Comparison of ENCODE assay signal across 8 cellular contexts in genomic region chr14:63852271-63852816, GRCh38. TPM values are rescaled to one million over a fixed set of nuclear protein-coding genes. Genes with fewer than 3 reads are reported as not detected.
A peak's percentile ranks its signal among the peaks of the same experiment; 100 is the strongest.
DNase-seq lines count a peak whose midpoint lies in the region; ATAC-seq lines count a peak whose summit lies in the region.

No MANE protein-coding gene starts in this region.

- peaks cover 30% of the 10 kb centered on the region for H3K4me1 Mint-ChIP-seq in activated CD4-positive, alpha-beta T cell treated with anti-CD3 and anti-CD28 coated beads for 36 hours
- peaks cover 37% of the 10 kb centered on the region for H3K4me1 Mint-ChIP-seq in activated T-helper 1 cell treated with anti-CD3 and anti-CD28 coated beads, Interleukin-12 subunit alpha, Interleukin-12 subunit beta, Interleukin-2, Interleukin-4 antibody, amounts not matched to agents 30 ng/mL and 10 ng/mL and 1 ng/mL, durations not matched to agents 14 hours and 24 hours and 36 hours (ENCODE audit: low read depth)

- peak overlapping the region; percentile 95 for H3K4me3 Mint-ChIP-seq in activated CD4-positive, alpha-beta T cell treated with anti-CD3 and anti-CD28 coated beads for 36 hours
- peak overlapping the region; percentile 82 for H3K4me3 Mint-ChIP-seq in activated T-helper 1 cell treated with anti-CD3 and anti-CD28 coated beads, Interleukin-12 subunit alpha, Interleukin-12 subunit beta, Interleukin-2, Interleukin-4 antibody, amounts not matched to agents 30 ng/mL and 10 ng/mL and 1 ng/mL, durations not matched to agents 14 hours and 24 hours and 36 hours

- no peaks in the 10 kb centered on the region for H3K9me3 Mint-ChIP-seq in activated CD4-positive, alpha-beta T cell treated with anti-CD3 and anti-CD28 coated beads for 36 hours (ENCODE audit: low read depth)
- H3K9me3 Mint-ChIP-seq in activated T-helper 1 cell treated with anti-CD3 and anti-CD28 coated beads, Interleukin-12 subunit alpha, Interleukin-12 subunit beta, Interleukin-2, Interleukin-4 antibody, amounts not matched to agents 30 ng/mL and 10 ng/mL and 1 ng/mL, durations not matched to agents 14 hours and 24 hours and 36 hours: no peaks in the 10 kb centered on the region

- 11% methylated on average over 18 of the region's 18 CpGs for WGBS in HUES64

- POLR2A ChIA-PET in activated CD4-positive, alpha-beta T cell treated with anti-CD3 and anti-CD28 coated beads for 36 hours (lab: Charles Lee): interaction anchor here (0.7 to 2.6 kb wide), 2 partner anchors 12 to 123 kb away, joined by 3 to 11 read pairs; no protein-coding TSS in a partner anchor

- H3K27me3 ChIP-seq in HUES64 (ENCODE audit: insufficient read depth, low read length) (peaks cover 7% of the 10 kb centered on the region; the same call in 1 of the 2 replicates), stomach smooth muscle (ENCODE audit: control insufficient read depth in 1 of 2, insufficient read depth in 2 of 2, low read length in 2 of 2) (peaks cover 3 to 15% of the 10 kb centered on the region in 2 donors)

- H3K9ac ChIP-seq in HUES64 (ENCODE audit: low read depth, low read length) (peak overlapping the region; percentile 81), stomach smooth muscle (ENCODE audit: low read length in 2 of 2) (peak overlapping the region; percentile 62 to 72)

- no peaks in the 10 kb centered on the region for H3K36me3 Mint-ChIP-seq in activated CD4-positive, alpha-beta T cell treated with anti-CD3 and anti-CD28 coated beads for 36 hours (ENCODE audit: low read depth)
- H3K36me3 Mint-ChIP-seq in activated T-helper 1 cell treated with anti-CD3 and anti-CD28 coated beads, Interleukin-12 subunit alpha, Interleukin-12 subunit beta, Interleukin-2, Interleukin-4 antibody, amounts not matched to agents 30 ng/mL and 10 ng/mL and 1 ng/mL, durations not matched to agents 14 hours and 24 hours and 36 hours (ENCODE audit: low read depth): peaks cover 7% of the 10 kb centered on the region

- ATAC-seq in activated CD4-positive, alpha-beta T cell treated with anti-CD3 and anti-CD28 coated beads for 36 hours: no peak

- H3K4me1 ChIP-seq in HUES64 (ENCODE audit: insufficient read depth, low read length): peaks cover 13% of the 10 kb centered on the region
- peaks cover 3% of the 10 kb centered on the region for H3K4me1 ChIP-seq in stomach smooth muscle (ENCODE audit: control insufficient read depth, insufficient read depth, low read length)

- H3K27ac Mint-ChIP-seq in activated CD4-positive, alpha-beta T cell treated with anti-CD3 and anti-CD28 coated beads for 36 hours: peak overlapping the region; percentile 65
- H3K27ac Mint-ChIP-seq in activated T-helper 1 cell treated with anti-CD3 and anti-CD28 coated beads, Interleukin-12 subunit alpha, Interleukin-12 subunit beta, Interleukin-2, Interleukin-4 antibody, amounts not matched to agents 30 ng/mL and 10 ng/mL and 1 ng/mL, durations not matched to agents 14 hours and 24 hours and 36 hours: peak overlapping the region; percentile 65

- DNase-seq in activated CD4-positive, alpha-beta T cell treated with anti-CD3 and anti-CD28 coated beads for 36 hours: no peak
- DNase-seq in activated CD4-positive, alpha-beta T cell treated with anti-CD3 and anti-CD28 coated beads for 48 hours: no peak
- no peak for DNase-seq in activated T-helper 1 cell treated with anti-CD3 and anti-CD28 coated beads, Interleukin-12 subunit alpha, Interleukin-12 subunit beta, Interleukin-2, Interleukin-4 antibody, amounts not matched to agents 30 ng/mL and 10 ng/mL and 1 ng/mL, durations not matched to agents 14 hours and 24 hours and 36 hours (ENCODE audit: low spot score)
- DNase-seq in RPMI8226: no peak
- DNase-seq in globus pallidus (ENCODE audit: low spot score): no peak

- peak overlapping the region; percentile 82 for H3K4me3 ChIP-seq in HUES64 (ENCODE audit: low read length)
- peak overlapping the region; percentile 78; the same call in 1 of the 2 replicates for H3K4me3 ChIP-seq in iPS-18c (ENCODE audit: insufficient read depth, low read depth, low read length)
- peak overlapping the region; percentile 75 to 77 for H3K4me3 ChIP-seq in stomach smooth muscle (ENCODE audit: low read length in 2 of 2)

- H3K27me3 Mint-ChIP-seq in activated CD4-positive, alpha-beta T cell treated with anti-CD3 and anti-CD28 coated beads for 36 hours: no peaks in the 10 kb centered on the region
- H3K27me3 Mint-ChIP-seq in activated T-helper 1 cell treated with anti-CD3 and anti-CD28 coated beads, Interleukin-12 subunit alpha, Interleukin-12 subunit beta, Interleukin-2, Interleukin-4 antibody, amounts not matched to agents 30 ng/mL and 10 ng/mL and 1 ng/mL, durations not matched to agents 14 hours and 24 hours and 36 hours (ENCODE audit: insufficient read depth): peaks cover 4% of the 10 kb centered on the region

- intact Hi-C loops in activated CD4-positive, alpha-beta T cell treated with anti-CD3 and anti-CD28 coated beads for 36 hours (cut with DNase I, micrococcal nuclease): loop anchor here (1.0 to 10.0 kb wide), 12 partner anchors 12 to 650 kb away; partner anchors contain the start of genes MTHFD1 (in 1 of the 2), PPP2R5E (in 1 of the 2), SGPP1 (in 1 of the 2) and ZBTB1 (in 1 of the 2)
- intact Hi-C loops in activated T-helper 1 cell treated with anti-CD3 and anti-CD28 coated beads, Interleukin-12 subunit alpha, Interleukin-12 subunit beta, Interleukin-2, Interleukin-4 antibody, amounts not matched to agents 30 ng/mL and 10 ng/mL and 1 ng/mL, durations not matched to agents 14 hours and 24 hours and 36 hours (cut with micrococcal nuclease): loop anchor here (2.0 to 5.0 kb wide), 7 partner anchors 16 to 485 kb away; partner anchors contain the start of genes PPP2R5E and SGPP1

- CTCF ChIA-PET in activated CD4-positive, alpha-beta T cell treated with anti-CD3 and anti-CD28 coated beads for 36 hours (lab: Charles Lee): interaction anchor here (0.7 to 1.4 kb wide), 5 partner anchors 9 to 102 kb away, joined by 3 to 7 read pairs (median 3); no protein-coding TSS in a partner anchor

- no peaks in the 10 kb centered on the region for H3K9me3 ChIP-seq in HUES64 (ENCODE audit: insufficient read depth, low read depth, low read length)
- H3K9me3 ChIP-seq in iPS-18c (ENCODE audit: control insufficient read depth, insufficient read depth, low read length): no peaks in the 10 kb centered on the region
- H3K9me3 ChIP-seq in stomach smooth muscle (ENCODE audit: control insufficient read depth in 2 of 2, low read length in 2 of 2): no peaks in the 10 kb centered on the region

- H3K36me3 ChIP-seq in HUES64 (ENCODE audit: insufficient read depth, low read length) (no peaks in the 10 kb centered on the region), stomach smooth muscle (ENCODE audit: control insufficient read depth in 2 of 2, insufficient read depth in 2 of 2, low read length in 2 of 2) (no peaks in the 10 kb centered on the region)

- peak overlapping the region; percentile 52; the same call in 1 of the 2 replicates for H3K27ac ChIP-seq in HUES64 (ENCODE audit: low read depth, low read length)
- no peak overlapping the region for H3K27ac ChIP-seq in stomach smooth muscle (ENCODE audit: low read length)

RNA-seq across cellular contexts. Expression of gene SYNE2, which starts 0.5 kb away (rescaled TPM):
- total RNA-seq in activated CD4-positive, alpha-beta T cell treated with anti-CD3 and anti-CD28 coated beads for 36 hours: 10 to 100 TPM; 18.4 to 21.8 TPM
- 19.6 TPM for polyA plus RNA-seq in HUES64 (2013, experiment 1 of 2)
- polyA plus RNA-seq in HUES64 (2013, experiment 2 of 2): 24.9 TPM
- 25.1 and 26.9 TPM in 2 replicates for total RNA-seq in activated T-helper 1 cell treated with anti-CD3 and anti-CD28 coated beads, Interleukin-12 subunit alpha, Interleukin-12 subunit beta, Interleukin-2, Interleukin-4 antibody, amounts not matched to agents 30 ng/mL and 10 ng/mL and 1 ng/mL, durations not matched to agents 14 hours and 24 hours and 36 hours
